4 cellular contexts compared by ENCODE assay signal in the genomic region with DNA sequence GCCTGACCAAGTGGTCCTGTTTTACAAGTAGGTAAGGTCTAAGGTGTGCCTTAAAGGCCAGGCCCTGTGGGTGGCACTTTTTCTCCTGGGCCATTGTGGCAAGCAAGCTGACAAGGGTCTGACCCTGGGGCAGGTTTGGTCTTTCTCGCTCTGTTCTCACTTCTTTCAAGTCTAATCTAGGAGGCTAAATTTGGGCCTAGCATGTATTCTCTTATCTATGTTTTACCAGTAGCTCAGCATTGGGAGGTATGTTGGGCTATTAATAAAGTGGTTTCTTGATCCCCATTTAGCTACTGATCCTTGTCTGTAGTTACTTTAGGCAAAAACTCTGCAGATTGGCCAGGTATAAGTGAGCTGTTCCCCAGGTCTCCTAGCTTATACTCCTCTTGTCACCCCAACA.
"Had no signal": no experiment of that assay in that cellular context is flagged by ENCODE, and none has a peak within 500 bp of the region (broad histone marks: within the 10 kb centered on the region; RNA-seq: fewer than 3 reads in every experiment).

No MANE protein-coding gene starts in this region.

- ATAC-seq: GM23338 had no signal

- DNase-seq: H9, HCEC 1CT, IMR-90 had no signal

- H3K4me3 ChIP-seq: GM23338 had no signal
